ENCODE assay signal across 2 cellular contexts in genomic region chr3:134299888-134300206, GRCh38.
TF ChIP-seq lines count a peak whose summit lies in the region.

No MANE protein-coding gene starts in this region.

TF ChIP-seq in GM23338, 12 proteins besides CTCF, POLR2A, EP300 and RAD21:
- TF ChIP-seq JUNB (IDR thresholded peaks at IDR 0.05; ENCODE audit: unreplicated experiment): no peak
- no peak for TF ChIP-seq CREB1 (CRISPR knock-in tag; IDR thresholded peaks at IDR 0.05; ENCODE audit: low read depth)
- TF ChIP-seq ZNF114 (CRISPR knock-in tag; IDR thresholded peaks at IDR 0.05): no peak
- TF ChIP-seq POLR2AphosphoS5 (IDR thresholded peaks at IDR 0.05; ENCODE audit: low read depth): no peak
- TF ChIP-seq ZNF331 (CRISPR knock-in tag; IDR thresholded peaks at IDR 0.05; ENCODE audit: low read depth): no peak
- TF ChIP-seq REST (IDR thresholded peaks at IDR 0.05; ENCODE audit: unreplicated experiment): no peak
- no peak for TF ChIP-seq EZH2 (IDR thresholded peaks at IDR 0.05; ENCODE audit: low read depth, unreplicated experiment)
- TF ChIP-seq EZH2phosphoT487 (IDR thresholded peaks at IDR 0.05; ENCODE audit: unreplicated experiment): no peak
- TF ChIP-seq ETS1 (IDR thresholded peaks at IDR 0.05): no peak
- TF ChIP-seq STAT1 (IDR thresholded peaks at IDR 0.05; ENCODE audit: unreplicated experiment): no peak
- no peak for TF ChIP-seq NANOG (IDR thresholded peaks at IDR 0.05; ENCODE audit: borderline replicate concordance)
- TF ChIP-seq ZNF462 (CRISPR knock-in tag; IDR thresholded peaks at IDR 0.05): no peak

TF ChIP-seq in H1, 55 proteins besides CTCF, POLR2A, EP300 and RAD21:
- TF ChIP-seq SAP30 (IDR thresholded peaks at IDR 0.05; ENCODE audit: insufficient read depth, insufficient replicate concordance, low read length) (no peak), CBX8 (IDR thresholded peaks at IDR 0.05; ENCODE audit: borderline replicate concordance, low read depth, low read length) (no peak), RNF2 (IDR thresholded peaks at IDR 0.05; ENCODE audit: borderline replicate concordance, low read depth, low read length, missing control alignments, poor library complexity, severe bottlenecking) (no peak), EZH2 (IDR thresholded peaks at IDR 0.05; ENCODE audit: low read depth, low read length, severe bottlenecking) (no peak), CHD2 (IDR thresholded peaks at IDR 0.05; ENCODE audit: low read length) (no peak), KDM1A (IDR thresholded peaks at IDR 0.05; ENCODE audit: borderline replicate concordance, low read length) (no peak), SP4 (IDR thresholded peaks at IDR 0.05; ENCODE audit: low read length) (no peak), SP1 (IDR thresholded peaks at IDR 0.05; ENCODE audit: low read depth, low read length) (no peak), TCF12 (IDR thresholded peaks at IDR 0.05; ENCODE audit: low read depth, low read length) (no peak), ZNF274 (IDR thresholded peaks at IDR 0.05; ENCODE audit: borderline replicate concordance, extremely low read depth, low read length) (no peak)
TF ChIP-seq in H1: peak in this region for 0.
